In genomic region chr12:46795988-46796387, GRCh38 we compare ENCODE assay signal across 2 cellular contexts.
A peak's percentile ranks its signal among the peaks of the same experiment; 100 is the strongest.
TF ChIP-seq lines count a peak whose summit lies in the region.

No MANE protein-coding gene starts in this region.

TF ChIP-seq in IMR-90, 13 proteins besides CTCF, POLR2A, EP300 and RAD21:
- TF ChIP-seq CHD1 (IDR thresholded peaks at IDR 0.05; ENCODE audit: low read depth, low read length) (no peak), MAFK (IDR thresholded peaks at IDR 0.05; ENCODE audit: low read depth, low read length) (peak; percentile 61)

TF ChIP-seq in HepG2, 621 proteins besides CTCF, POLR2A, EP300 and RAD21:
- peak; percentile 53 to 74; a peak in 3 of 4 replicates for TF ChIP-seq MAFK (conservative IDR thresholded peaks at IDR 0.05 in 1 of 2, IDR thresholded peaks at IDR 0.05 in 1 of 2; ENCODE audit: low read length in 2 of 2)
- no peak for TF ChIP-seq ATRX (CRISPR knock-in tag; IDR thresholded peaks at IDR 0.05; ENCODE audit: borderline replicate concordance)
- peak; percentile 69 for TF ChIP-seq MAFF (IDR thresholded peaks at IDR 0.05; ENCODE audit: low read depth, low read length)
- TF ChIP-seq KAT2B (IDR thresholded peaks at IDR 0.05; ENCODE audit: borderline replicate concordance, low read depth, low read length) = no peak
- TF ChIP-seq ZNF710 (CRISPR knock-in tag; IDR thresholded peaks at IDR 0.05; ENCODE audit: borderline replicate concordance) = no peak
- TF ChIP-seq EHMT2 (IDR thresholded peaks at IDR 0.05; ENCODE audit: borderline replicate concordance, low read depth, low read length) = no peak
- TF ChIP-seq ETV6 (CRISPR knock-in tag; conservative IDR thresholded peaks at IDR 0.05) = no peak
- TF ChIP-seq ZNF772 (CRISPR knock-in tag; IDR thresholded peaks at IDR 0.05) = no peak
- no peak for TF ChIP-seq HNF1A (IDR thresholded peaks at IDR 0.05; ENCODE audit: low read depth)
- TF ChIP-seq HNF1A (CRISPR knock-in tag; IDR thresholded peaks at IDR 0.05; ENCODE audit: borderline replicate concordance) = no peak
- TF ChIP-seq ARHGAP35 (CRISPR knock-in tag; IDR thresholded peaks at IDR 0.05; ENCODE audit: borderline replicate concordance) = no peak
- TF ChIP-seq IRX3 (CRISPR knock-in tag; IDR thresholded peaks at IDR 0.05; ENCODE audit: borderline replicate concordance, low read depth) = no peak
